32 cellular contexts compared by ENCODE assay signal in the genomic region with DNA sequence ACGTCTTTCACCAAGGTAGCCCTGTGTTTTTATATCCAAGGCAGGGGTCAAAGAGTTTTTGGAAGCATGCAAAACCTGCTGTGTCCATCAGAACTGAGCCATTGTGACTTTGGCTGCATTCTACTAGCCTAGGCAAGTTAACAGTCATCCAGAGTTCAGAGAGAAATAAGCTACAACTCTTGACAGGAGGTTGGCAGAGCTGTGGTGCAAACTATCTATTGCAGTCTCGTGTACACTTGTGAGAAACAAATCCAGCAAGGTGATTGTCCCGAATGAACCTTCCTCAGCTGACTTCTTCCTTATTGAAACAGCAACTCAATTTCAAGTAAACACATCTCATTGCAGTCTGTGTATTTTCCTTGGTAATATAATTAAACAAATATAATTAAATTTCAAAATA.
"Had no signal": no experiment of that assay in that cellular context is flagged by ENCODE, and none has a peak within 500 bp of the region (broad histone marks: within the 10 kb centered on the region; RNA-seq: fewer than 3 reads in every experiment).

No MANE protein-coding gene starts in this region.

- H3K9me3 ChIP-seq: adrenal gland, body of pancreas, breast epithelium had no signal

- H3K4me3 ChIP-seq: adrenal gland, body of pancreas, breast epithelium had no signal

- H3K27ac ChIP-seq: adrenal gland, body of pancreas, brain microvascular endothelial cell, breast epithelium, VCaP had no signal

- ATAC-seq: activated CD8-positive, alpha-beta T cell treated with anti-CD3 and anti-CD28 coated beads for 36 hours; activated naive CD4-positive, alpha-beta T cell treated with anti-CD3 and anti-CD28 coated beads, Interleukin-2, amount 50 U/mL, for 72 hours; activated T-cell treated with anti-CD3 and anti-CD28 coated beads, Interleukin-2, amount 50 U/mL, for 4 hours; activated T-cell treated with anti-CD3 and anti-CD28 coated beads, Interleukin-2, amount 50 U/mL, for 72 hours; activated T-helper 17 cell treated with anti-CD3 and anti-CD28 coated beads, Interleukin-2, amount 50 U/mL, for 72 hours; body of pancreas had no signal

- H3K4me1 ChIP-seq: body of pancreas, breast epithelium had no signal

- H3K36me3 ChIP-seq: adrenal gland, brain microvascular endothelial cell, breast epithelium had no signal

- H3K27me3 ChIP-seq: adrenal gland, body of pancreas, brain microvascular endothelial cell, breast epithelium had no signal

- DNase-seq: activated B cell treated with CpG ODN at 0.5 μM for 24 hours; activated CD4-positive, alpha-beta memory T cell treated with anti-CD3 and anti-CD28 coated beads for 36 hours; activated CD4-positive, alpha-beta T cell treated with anti-CD3 and anti-CD28 coated beads for 4 hours; activated CD4-positive, alpha-beta T cell treated with anti-CD3 and anti-CD28 coated beads, Interleukin-2, amount 10 ng/mL, durations not matched to agents 24 days and 14 days; activated CD4-positive, alpha-beta T cell treated with anti-CD3 and anti-CD28 coated beads, Interleukin-2, amount 50 U/mL, for 1 hour; activated CD4-positive, alpha-beta T cell treated with anti-CD3 and anti-CD28 coated beads, Interleukin-2, amount 50 U/mL, for 4 hours; activated CD4-positive, CD25-positive, alpha-beta regulatory T cell treated with anti-CD3 and anti-CD28 coated beads, Interleukin-2, amount 50 U/mL, for 72 hours; activated CD8-positive, alpha-beta memory T cell treated with anti-CD3 and anti-CD28 coated beads, Interleukin-2, amount 50 U/mL, for 4 hours; activated CD8-positive, alpha-beta T cell treated with anti-CD3 and anti-CD28 coated beads for 36 hours; activated effector memory CD4-positive, alpha-beta T cell treated with anti-CD3 and anti-CD28 coated beads, Interleukin-2, amount 50 U/mL, for 16 hours; activated gamma-delta T cell treated with Interleukin-2 at 50 U/mL for 16 hours; activated naive CD4-positive, alpha-beta T cell; activated naive CD4-positive, alpha-beta T cell treated with anti-CD3 and anti-CD28 coated beads for 36 hours; activated naive CD4-positive, alpha-beta T cell treated with anti-CD3 and anti-CD28 coated beads, Interleukin-2, amount 50 U/mL, for 16 hours; activated naive CD8-positive, alpha-beta T cell treated with anti-CD3 and anti-CD28 coated beads for 36 hours; activated T-cell treated with anti-CD3 and anti-CD28 coated beads for 4 hours; activated T-cell treated with anti-CD3 and anti-CD28 coated beads, Interleukin-2, amount 50 U/mL, for 1 hour; activated T-cell treated with anti-CD3 and anti-CD28 coated beads, Interleukin-2, amount 50 U/mL, for 4 hours; activated T-cell treated with anti-CD3 and anti-CD28 coated beads, Interleukin-2, amount 50 U/mL, for 72 hours; adrenal gland; amniotic stem cell; aorta; body of pancreas; brain microvascular endothelial cell; central memory CD4-positive, alpha-beta T cell; T-helper 1 cell; T-helper 2 cell; T-helper 9 cell had no signal
